Comparison of ENCODE assay signal across 8 cellular contexts in the genomic region with DNA sequence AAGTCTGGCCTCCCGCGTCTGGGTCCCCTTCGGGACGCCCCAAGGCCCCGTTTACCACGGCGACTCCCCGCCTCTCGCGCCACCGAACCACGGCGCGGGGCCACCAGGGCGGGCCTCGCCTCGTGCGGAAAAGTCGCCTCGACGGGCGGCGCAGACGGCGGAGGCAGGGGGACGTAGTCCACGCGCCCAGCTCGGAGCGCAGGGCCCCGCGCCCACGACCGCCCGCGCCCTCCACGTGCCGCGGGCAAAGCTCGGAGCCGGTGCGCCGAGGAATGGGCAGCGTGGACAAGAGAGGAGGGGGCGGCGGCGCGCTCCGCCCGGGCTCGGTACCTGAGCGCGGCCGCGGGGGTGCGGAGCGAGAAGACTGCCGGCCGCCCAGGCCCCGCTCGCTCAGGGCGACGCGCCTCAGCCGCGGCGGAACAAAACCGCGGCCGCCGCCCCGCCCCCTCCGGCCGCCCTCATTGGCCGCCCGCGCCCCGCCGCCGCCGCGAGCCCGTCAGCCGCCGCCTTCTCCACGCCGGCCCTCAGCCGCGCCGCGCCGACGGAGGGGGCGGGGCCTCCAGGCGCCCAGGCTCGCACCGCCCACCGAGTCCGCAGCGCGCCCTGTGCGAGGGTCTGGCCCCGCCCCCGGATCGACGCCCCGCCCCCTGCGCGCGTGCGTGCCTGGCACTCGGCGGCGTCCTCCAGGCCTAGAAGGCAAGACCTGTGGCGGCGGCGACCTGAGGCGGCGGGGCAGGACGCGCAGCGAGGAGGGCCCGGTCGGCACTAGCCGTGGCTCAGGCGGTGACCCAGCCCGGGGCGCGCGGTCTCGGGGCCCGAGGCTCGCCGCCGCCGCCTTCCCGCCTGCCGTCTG. TPM values are rescaled to one million over a fixed set of nuclear protein-coding genes. Genes with fewer than 3 reads are reported as not detected.
DNase-seq lines count a peak whose midpoint lies in the region; ATAC-seq and TF ChIP-seq lines count a peak whose summit lies in the region.

A gene with protein sequence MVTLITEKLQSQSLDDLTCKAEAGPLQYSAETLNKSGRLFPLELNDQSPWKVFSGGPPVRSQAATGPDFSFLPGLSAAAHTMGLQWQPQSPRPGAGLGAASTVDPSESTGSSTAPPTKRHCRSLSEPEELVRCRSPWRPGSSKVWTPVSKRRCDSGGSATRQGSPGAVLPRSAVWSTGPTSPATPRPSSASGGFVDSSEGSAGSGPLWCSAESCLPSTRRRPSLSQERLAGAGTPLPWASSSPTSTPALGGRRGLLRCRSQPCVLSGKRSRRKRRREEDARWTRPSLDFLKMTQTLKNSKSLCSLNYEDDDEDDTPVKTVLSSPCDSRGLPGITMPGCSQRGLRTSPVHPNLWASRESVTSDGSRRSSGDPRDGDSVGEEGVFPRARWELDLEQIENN (minus strand): TSS at position 411 of the 853 bp plus-strand sequence. CDS start 15,572 bp downstream, outside the sequence.

- peak; percentile 32 for TF ChIP-seq POLR2A in GM18526 (IDR thresholded peaks at IDR 0.05; ENCODE audit: extremely low read depth, insufficient read length)

- peak within 1 kb of the TSS; percentile 58 for H3K4me3 ChIP-seq in kidney epithelial cell (ENCODE audit: low read depth, low read length)

- DNase-seq in 8988T, result peak; percentile 81
- DNase-seq in NCI-H2196 treated with DMSO at 0.1 percent for 48 hours (lab: John Stamatoyannopoulos, UW; ENCODE audit: unreplicated experiment), result peak; percentile 83
- peak; percentile 84 for DNase-seq in activated CD4-positive, alpha-beta T cell treated with anti-CD3 and anti-CD28 coated beads for 1 hour
- peak; percentile 82 for DNase-seq in cerebellar cortex (ENCODE audit: low spot score)
- DNase-seq in kidney epithelial cell (ENCODE audit: low read depth), result no peak
- DNase-seq in stimulated activated CD4-positive, alpha-beta T cell treated with anti-CD3 and anti-CD28 coated beads, Interleukin-15, amount 100 ng/mL, for 1 hour (ENCODE audit: low read depth in 1 of 2, low spot score in 1 of 2), result peak; percentile 89 to 96

- no peak for TF ChIP-seq CTCF in kidney epithelial cell (IDR thresholded peaks at IDR 0.05; ENCODE audit: insufficient read depth, low read length, poor library complexity, severe bottlenecking)

- H3K27me3 ChIP-seq in kidney epithelial cell (ENCODE audit: control insufficient read depth, insufficient read depth, low read length), result no peaks in the 10 kb centered on the region

- ATAC-seq in HG03060 (IDR thresholded peaks at IDR 0.05; ENCODE audit: low read depth, unreplicated experiment), result peak; percentile 45

- no peaks in the 10 kb centered on the region for H3K36me3 ChIP-seq in kidney epithelial cell (ENCODE audit: control insufficient read depth, insufficient read depth, low read length)

RNA-seq across cellular contexts. Expression of the gene that starts here (rescaled TPM):
- 1.1 and 5.2 TPM in 2 replicates for total RNA-seq in kidney epithelial cell
